ENCODE assay signal across 29 cellular contexts in genomic region chr3:72594615-72595215, GRCh38.
DNase-seq lines count a peak whose midpoint lies in the region; ATAC-seq, FAIRE-seq and TF ChIP-seq lines count a peak whose summit lies in the region.
"Had no signal": no experiment of that assay in that cellular context is flagged by ENCODE, and none has a peak within 500 bp of the region (broad histone marks: within the 10 kb centered on the region; RNA-seq: fewer than 3 reads in every experiment).

No MANE protein-coding gene starts in this region.

- H3K4me3 ChIP-seq in HL-60 (replicated peaks; ENCODE audit: insufficient read depth, low read length), result no peak overlapping the region
- no peak overlapping the region for H3K4me3 ChIP-seq in right lobe of liver
- H3K4me3 ChIP-seq in GM23248, result no peak overlapping the region
- H3K4me3 ChIP-seq: A549, GM23338, SK-N-MC had no signal

- H3K27ac Mint-ChIP-seq in CD14-positive monocyte (peak overlapping the region in 6 of 7 donors; percentile 27 to 93 (median 74)), activated B cell treated with CpG ODN at 0.5 μM for 24 hours (peak overlapping the region; percentile 10)
- H3K27ac Mint-ChIP-seq: GM23338; H9; IgD-negative memory B cell; T-helper 1 cell treated with Interleukin-12 subunit alpha and Interleukin-12 subunit beta and Interleukin-4 antibody, amounts not matched to agents 30 μg/mL and 1 μg/mL, for 36 hours had no signal

- H3K9me3 Mint-ChIP-seq in CD14-positive monocyte (peaks cover 0 to 2% (median 0%) of the 10 kb centered on the region in 7 donors), activated B cell treated with CpG ODN at 0.5 μM for 24 hours (no peaks in the 10 kb centered on the region)
- H3K9me3 Mint-ChIP-seq: GM23338; H9; IgD-negative memory B cell; T-helper 1 cell treated with Interleukin-12 subunit alpha and Interleukin-12 subunit beta and Interleukin-4 antibody, amounts not matched to agents 30 μg/mL and 1 μg/mL, for 36 hours had no signal

- H3K4me1 Mint-ChIP-seq in CD14-positive monocyte (peaks cover 40% of the 10 kb centered on the region), activated B cell treated with CpG ODN at 0.5 μM for 24 hours (no peaks in the 10 kb centered on the region)
- H3K4me1 Mint-ChIP-seq: IgD-negative memory B cell had no signal

- no peak overlapping the region for H3K4me2 ChIP-seq in GM23248 (ENCODE audit: unreplicated experiment)
- H3K4me2 ChIP-seq: A549, GM23338 had no signal

- peaks cover 0 to 26% (median 8%) of the 10 kb centered on the region in 4 donors for H3K4me1 ChIP-seq in right lobe of liver
- peaks cover 20% of the 10 kb centered on the region for H3K4me1 ChIP-seq in GM23248 (ENCODE audit: insufficient read depth)

- no peaks in the 10 kb centered on the region for H3K27me3 ChIP-seq in HL-60 (ENCODE audit: insufficient read depth, poor library complexity, severe bottlenecking)
- H3K27me3 ChIP-seq in right lobe of liver, result no peaks in the 10 kb centered on the region
- H3K27me3 ChIP-seq in GM23248 (replicated peaks; ENCODE audit: insufficient read depth), result peaks cover 4% of the 10 kb centered on the region

- no peaks in the 10 kb centered on the region for H3K79me2 ChIP-seq in GM23248 (ENCODE audit: insufficient read depth)

- CTCF ChIA-PET in activated B cell treated with CpG ODN at 0.5 μM for 24 hours (lab: Charles Lee), result no interaction called here

- WGBS in right lobe of liver (ENCODE audit: insufficient coverage, low coverage, low lambda C conversion rate, missing lambda C conversion rate), result 100% methylated on average over 2 of the region's 3 CpGs
- WGBS in GM23248 (ENCODE audit: low coverage in 1 of 2, low lambda C conversion rate in 2 of 2, missing lambda C conversion rate in 2 of 2), 2 experiments, result 79 to 95% methylated on average over 3 of the region's 3 CpGs

- no peaks in the 10 kb centered on the region for H3K9me2 ChIP-seq in GM23248 (ENCODE audit: insufficient read depth)

- POLR2A ChIA-PET in activated B cell treated with CpG ODN at 0.5 μM for 24 hours (lab: Charles Lee), result interaction anchor here (0.7 kb wide), 1 partner anchor 458 kb away, joined by 5 read pairs; no protein-coding TSS in a partner anchor

- H3K27me3 Mint-ChIP-seq in CD14-positive monocyte (ENCODE audit: low read depth in 3 of 3) (peaks cover 0 to 4% (median 2%) of the 10 kb centered on the region in 3 donors), activated B cell treated with CpG ODN at 0.5 μM for 24 hours (peaks cover 27% of the 10 kb centered on the region)

- TF ChIP-seq POLR2A in right lobe of liver (IDR thresholded peaks at IDR 0.05), result no peak

- peaks cover 15% of the 10 kb centered on the region for H3F3A ChIP-seq in GM23248 (ENCODE audit: insufficient read depth)

- H4K20me1 ChIP-seq in GM23248 (ENCODE audit: insufficient read depth), result no peaks in the 10 kb centered on the region

- H3K9me3 ChIP-seq in right lobe of liver (no peaks in the 10 kb centered on the region), GM23248 (ENCODE audit: low read depth) (no peaks in the 10 kb centered on the region)
- H3K9me3 ChIP-seq: A549 had no signal

- no peak for TF ChIP-seq CTCF in CD14-positive monocyte (IDR thresholded peaks at IDR 0.05)
- no peak for TF ChIP-seq CTCF in HL-60 (IDR thresholded peaks at IDR 0.05; ENCODE audit: insufficient read depth, low read length)
- TF ChIP-seq CTCF in activated B cell treated with CpG ODN at 0.5 μM for 24 hours (IDR thresholded peaks at IDR 0.05), result no peak
- no peak for TF ChIP-seq CTCF in right lobe of liver (IDR thresholded peaks at IDR 0.05)

- H3K36me3 ChIP-seq in right lobe of liver (no peaks in the 10 kb centered on the region), GM23248 (ENCODE audit: low read depth) (no peaks in the 10 kb centered on the region)

- H3K27ac ChIP-seq in HL-60 (replicated peaks) (peak overlapping the region; percentile 40), right lobe of liver (peak overlapping the region in 2 of 3 donors; percentile 42 to 71), GM23248 (no peak overlapping the region)
- H3K27ac ChIP-seq: C4-2B, SK-N-MC had no signal

- no peak overlapping the region for H3K4me3 Mint-ChIP-seq in CD14-positive monocyte
- H3K4me3 Mint-ChIP-seq in activated B cell treated with CpG ODN at 0.5 μM for 24 hours, result no peak overlapping the region
- H3K4me3 Mint-ChIP-seq: GM23338; H9; IgD-negative memory B cell; T-helper 1 cell treated with Interleukin-12 subunit alpha and Interleukin-12 subunit beta and Interleukin-4 antibody, amounts not matched to agents 30 μg/mL and 1 μg/mL, for 36 hours had no signal

- DNase-seq in CD14-positive monocyte (ENCODE audit: low spot score) (no peak), HL-60 (ENCODE audit: low read depth in 1 of 2, low spot score in 1 of 2) (no peak), activated B cell treated with CpG ODN at 0.5 μM for 24 hours (no peak), right lobe of liver (no peak), frontal cortex (ENCODE audit: low spot score in 2 of 2) (no peak), GM23248 (no peak), DMS 273 treated with DMSO at 0.1 percent for 48 hours (lab: John Stamatoyannopoulos, UW) (no peak), NCI-H2171 treated with DMSO at 0.1 percent for 48 hours (lab: John Stamatoyannopoulos, UW) (no peak)
- DNase-seq: AML-193, Calu3, DMS153, DND-41, H9, NCI-H1092, NCI-H1417 treated with DMSO at 0.1 percent for 48 hours, NCI-H187, NCI-H2081 treated with DMSO at 0.1 percent for 48 hours, NCI-H446, NCI-H524 treated with DMSO at 0.1 percent for 48 hours, NCI-H774, PC-3 had no signal

- no peak overlapping the region for H3K9ac ChIP-seq in GM23248

- in situ Hi-C loops in GM23248 (cut with MboI), result no loop called here

- H3K36me3 Mint-ChIP-seq in CD14-positive monocyte, result peaks cover 0 to 3% of the 10 kb centered on the region in 2 donors
- H3K36me3 Mint-ChIP-seq in activated B cell treated with CpG ODN at 0.5 μM for 24 hours (ENCODE audit: low read depth), result no peaks in the 10 kb centered on the region
- H3K36me3 Mint-ChIP-seq: IgD-negative memory B cell had no signal

- intact Hi-C loops in CD14-positive monocyte (cut with micrococcal nuclease), result loop anchor here in 1 of 2 donors (10.0 kb wide), 1 partner anchor 60 kb away; no protein-coding TSS in a partner anchor
- intact Hi-C loops in activated B cell treated with CpG ODN at 0.5 μM for 24 hours (cut with micrococcal nuclease), result no loop called here
- intact Hi-C loops in right lobe of liver (cut with DNase I), result no loop called here

- H2AFZ ChIP-seq in GM23248, result no peak overlapping the region

- FAIRE-seq in frontal cortex (lab: Jason Lieb, UNC), result no peak
- FAIRE-seq: A549, GM18507 had no signal

- no peak for ATAC-seq in activated B cell treated with CpG ODN at 0.5 μM for 24 hours (ENCODE audit: low read depth)
- no peak for ATAC-seq in right lobe of liver
- ATAC-seq: A549, GM23338, PC-3, Right ventricle myocardium inferior had no signal
